11 cellular contexts compared by ENCODE assay signal in the genomic region with DNA sequence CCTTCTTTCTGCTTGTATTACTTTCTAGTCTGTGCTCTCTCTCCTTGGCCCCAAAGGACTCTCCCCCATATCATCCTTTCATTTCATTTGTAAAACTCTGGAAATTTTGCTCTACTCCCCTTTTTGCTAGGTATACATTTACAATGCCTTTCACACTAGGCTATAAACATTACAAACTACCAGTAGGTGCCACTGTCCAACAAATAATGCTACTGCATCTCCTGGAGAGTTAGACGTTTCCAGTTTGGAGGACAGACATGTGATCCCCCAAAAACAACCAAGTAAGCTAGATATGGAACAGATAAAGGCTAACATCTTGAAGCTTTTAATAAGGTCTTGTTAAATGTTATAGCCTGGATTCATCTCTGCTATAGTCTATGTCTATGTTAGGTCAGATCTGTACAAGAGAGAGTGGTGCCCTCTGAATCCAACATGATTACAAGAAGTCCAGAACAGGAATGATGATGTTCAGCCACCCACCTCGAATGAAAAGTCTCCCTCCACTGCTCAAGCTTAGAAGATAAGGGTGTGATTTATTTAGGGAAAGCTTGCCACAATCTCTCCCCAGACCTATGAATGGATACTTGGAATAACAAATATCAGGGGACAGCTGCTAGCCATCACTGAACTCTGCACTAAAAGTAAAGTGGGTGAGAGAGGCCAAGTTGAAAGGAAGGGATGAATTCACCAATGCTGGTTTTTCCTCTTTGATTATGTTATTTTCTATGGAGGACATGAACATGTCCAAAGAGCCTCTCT. TPM values are rescaled to one million over a fixed set of nuclear protein-coding genes. Genes with fewer than 3 reads are reported as not detected.
DNase-seq lines count a peak whose midpoint lies in the region; TF ChIP-seq lines count a peak whose summit lies in the region.
"Had no signal": no experiment of that assay in that cellular context is flagged by ENCODE, and none has a peak within 500 bp of the region (broad histone marks: within the 10 kb centered on the region; RNA-seq: fewer than 3 reads in every experiment).

No MANE protein-coding gene starts in this region.

- TF ChIP-seq CTCF in dorsolateral prefrontal cortex (IDR thresholded peaks at IDR 0.05 in 54 of 56, conservative IDR thresholded peaks at IDR 0.05 in 2 of 56; ENCODE audit: low read depth in 1 of 56, partially characterized antibody in 56 of 56) (peak in 38 of 56 donors; percentile 12 to 63 (median 31)), nephron progenitor cell (IDR thresholded peaks at IDR 0.05) (peak; percentile 12)

- no peak overlapping the region for H3K27ac ChIP-seq in dorsolateral prefrontal cortex
- H3K27ac ChIP-seq: esophagus muscularis mucosa had no signal

- no peak overlapping the region for H3K4me3 ChIP-seq in dorsolateral prefrontal cortex
- H3K4me3 ChIP-seq: esophagus muscularis mucosa had no signal

- peaks cover 27% of the 10 kb centered on the region for H3K4me1 Mint-ChIP-seq in nephron progenitor cell

- peaks cover 64% of the 10 kb centered on the region for H3K36me3 Mint-ChIP-seq in nephron progenitor cell (ENCODE audit: low read depth)

- H3K4me3 Mint-ChIP-seq in nephron progenitor cell = no peak overlapping the region

- DNase-seq in EH (ENCODE audit: low read depth) (peak; percentile 40), LHCN-M2 (ENCODE audit: low read depth) (peak; percentile 9), dorsolateral prefrontal cortex (no peak), nephron progenitor cell (no peak), HCEC 1CT (no peak), COLO668 (lab: John Stamatoyannopoulos, UW; ENCODE audit: unreplicated experiment) (no peak), NCI-H526 treated with DMSO at 0.1 percent for 48 hours (lab: John Stamatoyannopoulos, UW) (no peak)
- no peak for DNase-seq in activated CD8-positive, alpha-beta memory T cell treated with anti-CD3 and anti-CD28 coated beads, Interleukin-2, amount 50 U/mL, for 4 hours
- DNase-seq: NCI-H510A, T-helper 9 cell had no signal

- H3K27ac Mint-ChIP-seq in nephron progenitor cell = peak overlapping the region; percentile 4

- no peaks in the 10 kb centered on the region for H3K27me3 Mint-ChIP-seq in nephron progenitor cell (ENCODE audit: low read depth, poor library complexity)

- H3K9me3 Mint-ChIP-seq in nephron progenitor cell = no peaks in the 10 kb centered on the region

- no peaks in the 10 kb centered on the region for H3K27me3 ChIP-seq in dorsolateral prefrontal cortex
- H3K27me3 ChIP-seq: esophagus muscularis mucosa had no signal

- intact Hi-C loops in dorsolateral prefrontal cortex (cut with DNase I) = no loop called here

RNA-seq across cellular contexts. Expression of a gene that starts 14.3 kb away (rescaled TPM):
- 11.9 and 14.5 TPM in 2 replicates for total RNA-seq in LHCN-M2 (2014; rRNA removed)
- polyA plus RNA-seq in LHCN-M2 (2012) = 2.8 TPM
- total RNA-seq in dorsolateral prefrontal cortex = 10 to 100 TPM; 23.5 to 42.3 (median 31.8) TPM

Comparison
In these comparisons a context has a peak if more than half of its experiments do, and no peak if none do; other contexts are left out.
1. DNase-seq: peak in EH (single experiment) and LHCN-M2 (single experiment); none in dorsolateral prefrontal cortex (0 of 10), nephron progenitor cell (single experiment), HCEC 1CT (single experiment), COLO668 (single experiment), activated CD8-positive, alpha-beta memory T cell treated with anti-CD3 and anti-CD28 coated beads, Interleukin-2, amount 50 U/mL, for 4 hours (single experiment) and NCI-H526 treated with DMSO at 0.1 percent for 48 hours (single experiment).